1 cellular context compared by ENCODE assay signal in the genomic region with DNA sequence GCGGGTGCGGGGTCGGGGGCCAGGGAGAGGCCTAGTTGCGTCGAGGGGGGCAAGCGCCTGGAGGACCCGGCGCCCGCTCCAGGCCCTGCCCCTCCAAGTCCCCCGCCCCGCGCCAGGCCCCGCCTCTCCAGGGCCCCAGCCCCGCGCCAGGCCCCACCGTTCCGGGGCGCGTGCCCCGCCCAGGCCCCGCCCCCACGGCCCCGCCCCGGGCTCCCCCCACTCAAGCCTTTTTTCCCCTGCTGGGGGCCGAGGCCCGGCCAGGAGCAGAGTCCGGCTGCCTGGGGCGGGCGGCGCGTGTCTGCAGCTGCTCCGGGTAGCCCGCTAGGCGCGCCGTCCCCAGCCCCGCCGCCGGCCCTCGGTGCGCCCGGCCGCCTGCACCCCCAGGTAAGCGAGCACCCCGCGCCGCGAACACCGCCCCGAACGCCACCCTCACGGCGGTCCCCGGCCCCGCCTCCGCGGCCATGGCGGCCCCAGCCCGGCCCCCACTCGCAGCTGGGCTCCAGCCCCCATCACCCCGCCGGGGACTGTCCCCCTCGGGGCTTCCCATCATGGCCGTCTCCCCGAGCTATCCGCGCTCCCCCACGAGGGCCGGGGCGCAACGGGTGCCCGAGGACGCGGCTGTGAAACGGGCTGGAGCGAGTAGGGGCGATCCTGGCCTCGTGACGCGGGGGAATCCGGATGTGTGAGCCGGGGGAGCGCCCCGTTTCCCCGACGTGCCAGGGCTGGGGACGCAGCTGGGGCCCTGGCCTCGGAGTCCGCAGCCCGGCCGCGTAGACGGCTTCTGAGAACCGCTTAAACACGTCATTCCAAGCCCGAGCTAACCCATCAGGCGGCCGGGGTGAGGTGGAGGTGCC.
TF ChIP-seq lines count a peak whose summit lies in the region.

A gene with protein sequence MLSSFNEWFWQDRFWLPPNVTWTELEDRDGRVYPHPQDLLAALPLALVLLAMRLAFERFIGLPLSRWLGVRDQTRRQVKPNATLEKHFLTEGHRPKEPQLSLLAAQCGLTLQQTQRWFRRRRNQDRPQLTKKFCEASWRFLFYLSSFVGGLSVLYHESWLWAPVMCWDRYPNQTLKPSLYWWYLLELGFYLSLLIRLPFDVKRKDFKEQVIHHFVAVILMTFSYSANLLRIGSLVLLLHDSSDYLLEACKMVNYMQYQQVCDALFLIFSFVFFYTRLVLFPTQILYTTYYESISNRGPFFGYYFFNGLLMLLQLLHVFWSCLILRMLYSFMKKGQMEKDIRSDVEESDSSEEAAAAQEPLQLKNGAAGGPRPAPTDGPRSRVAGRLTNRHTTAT (plus strand): TSS at position 260 of the 854 bp plus-strand sequence. CDS start 41,707 bp downstream, outside the sequence.

TF ChIP-seq in HepG2, 621 proteins besides CTCF, POLR2A, EP300 and RAD21 (continued from another document and continues in another):
- no peak for TF ChIP-seq MBNL3 (CRISPR knock-in tag; conservative IDR thresholded peaks at IDR 0.05)
- no peak for TF ChIP-seq NFKBIZ (CRISPR knock-in tag; IDR thresholded peaks at IDR 0.05)
- TF ChIP-seq, protein P1, sequence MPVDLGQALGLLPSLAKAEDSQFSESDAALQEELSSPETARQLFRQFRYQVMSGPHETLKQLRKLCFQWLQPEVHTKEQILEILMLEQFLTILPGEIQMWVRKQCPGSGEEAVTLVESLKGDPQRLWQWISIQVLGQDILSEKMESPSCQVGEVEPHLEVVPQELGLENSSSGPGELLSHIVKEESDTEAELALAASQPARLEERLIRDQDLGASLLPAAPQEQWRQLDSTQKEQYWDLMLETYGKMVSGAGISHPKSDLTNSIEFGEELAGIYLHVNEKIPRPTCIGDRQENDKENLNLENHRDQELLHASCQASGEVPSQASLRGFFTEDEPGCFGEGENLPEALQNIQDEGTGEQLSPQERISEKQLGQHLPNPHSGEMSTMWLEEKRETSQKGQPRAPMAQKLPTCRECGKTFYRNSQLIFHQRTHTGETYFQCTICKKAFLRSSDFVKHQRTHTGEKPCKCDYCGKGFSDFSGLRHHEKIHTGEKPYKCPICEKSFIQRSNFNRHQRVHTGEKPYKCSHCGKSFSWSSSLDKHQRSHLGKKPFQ (CRISPR knock-in tag; IDR thresholded peaks at IDR 0.05; ENCODE audit: insufficient replicate concordance): no peak
- TF ChIP-seq KLF9 (CRISPR knock-in tag; IDR thresholded peaks at IDR 0.05; ENCODE audit: low read depth): no peak
- TF ChIP-seq, protein P2, sequence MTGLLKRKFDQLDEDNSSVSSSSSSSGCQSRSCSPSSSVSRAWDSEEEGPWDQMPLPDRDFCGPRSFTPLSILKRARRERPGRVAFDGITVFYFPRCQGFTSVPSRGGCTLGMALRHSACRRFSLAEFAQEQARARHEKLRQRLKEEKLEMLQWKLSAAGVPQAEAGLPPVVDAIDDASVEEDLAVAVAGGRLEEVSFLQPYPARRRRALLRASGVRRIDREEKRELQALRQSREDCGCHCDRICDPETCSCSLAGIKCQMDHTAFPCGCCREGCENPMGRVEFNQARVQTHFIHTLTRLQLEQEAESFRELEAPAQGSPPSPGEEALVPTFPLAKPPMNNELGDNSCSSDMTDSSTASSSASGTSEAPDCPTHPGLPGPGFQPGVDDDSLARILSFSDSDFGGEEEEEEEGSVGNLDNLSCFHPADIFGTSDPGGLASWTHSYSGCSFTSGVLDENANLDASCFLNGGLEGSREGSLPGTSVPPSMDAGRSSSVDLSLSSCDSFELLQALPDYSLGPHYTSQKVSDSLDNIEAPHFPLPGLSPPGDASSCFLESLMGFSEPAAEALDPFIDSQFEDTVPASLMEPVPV (CRISPR knock-in tag; IDR thresholded peaks at IDR 0.05): no peak
- TF ChIP-seq, protein P3, sequence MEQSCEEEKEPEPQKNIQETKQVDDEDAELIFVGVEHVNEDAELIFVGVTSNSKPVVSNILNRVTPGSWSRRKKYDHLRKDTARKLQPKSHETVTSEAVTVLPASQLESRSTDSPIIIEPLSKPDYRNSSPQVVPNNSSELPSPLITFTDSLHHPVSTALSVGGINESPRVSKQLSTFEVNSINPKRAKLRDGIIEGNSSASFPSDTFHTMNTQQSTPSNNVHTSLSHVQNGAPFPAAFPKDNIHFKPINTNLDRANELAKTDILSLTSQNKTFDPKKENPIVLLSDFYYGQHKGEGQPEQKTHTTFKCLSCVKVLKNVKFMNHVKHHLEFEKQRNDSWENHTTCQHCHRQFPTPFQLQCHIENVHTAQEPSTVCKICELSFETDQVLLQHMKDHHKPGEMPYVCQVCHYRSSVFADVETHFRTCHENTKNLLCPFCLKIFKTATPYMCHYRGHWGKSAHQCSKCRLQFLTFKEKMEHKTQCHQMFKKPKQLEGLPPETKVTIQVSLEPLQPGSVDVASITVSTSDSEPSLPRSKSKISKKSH (CRISPR knock-in tag; IDR thresholded peaks at IDR 0.05; ENCODE audit: borderline replicate concordance): no peak
- 0 out of 2 replicates have a peak, but pooled peaks have one; percentile 18 for TF ChIP-seq BORCS8-MEF2B (CRISPR knock-in tag; IDR thresholded peaks at IDR 0.05)
- TF ChIP-seq ATF7-NPFF (CRISPR knock-in tag; IDR thresholded peaks at IDR 0.05; ENCODE audit: low read depth): no peak
- no peak for TF ChIP-seq ZNF747 (CRISPR knock-in tag; IDR thresholded peaks at IDR 0.05; ENCODE audit: borderline replicate concordance)
- TF ChIP-seq, protein P4, sequence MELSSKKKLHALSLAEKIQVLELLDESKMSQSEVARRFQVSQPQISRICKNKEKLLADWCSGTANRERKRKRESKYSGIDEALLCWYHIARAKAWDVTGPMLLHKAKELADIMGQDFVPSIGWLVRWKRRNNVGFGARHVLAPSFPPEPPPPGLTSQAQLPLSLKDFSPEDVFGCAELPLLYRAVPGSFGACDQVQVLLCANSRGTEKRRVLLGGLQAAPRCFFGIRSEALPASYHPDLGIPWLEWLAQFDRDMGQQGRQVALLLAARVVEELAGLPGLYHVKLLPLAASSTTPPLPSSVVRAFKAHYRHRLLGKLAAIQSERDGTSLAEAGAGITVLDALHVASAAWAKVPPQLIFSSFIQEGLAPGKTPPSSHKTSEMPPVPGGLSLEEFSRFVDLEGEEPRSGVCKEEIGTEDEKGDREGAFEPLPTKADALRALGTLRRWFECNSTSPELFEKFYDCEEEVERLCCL (CRISPR knock-in tag; IDR thresholded peaks at IDR 0.05; ENCODE audit: borderline replicate concordance): peak; percentile 47; the same call in 1 of the 2 replicates
- TF ChIP-seq, protein P5, sequence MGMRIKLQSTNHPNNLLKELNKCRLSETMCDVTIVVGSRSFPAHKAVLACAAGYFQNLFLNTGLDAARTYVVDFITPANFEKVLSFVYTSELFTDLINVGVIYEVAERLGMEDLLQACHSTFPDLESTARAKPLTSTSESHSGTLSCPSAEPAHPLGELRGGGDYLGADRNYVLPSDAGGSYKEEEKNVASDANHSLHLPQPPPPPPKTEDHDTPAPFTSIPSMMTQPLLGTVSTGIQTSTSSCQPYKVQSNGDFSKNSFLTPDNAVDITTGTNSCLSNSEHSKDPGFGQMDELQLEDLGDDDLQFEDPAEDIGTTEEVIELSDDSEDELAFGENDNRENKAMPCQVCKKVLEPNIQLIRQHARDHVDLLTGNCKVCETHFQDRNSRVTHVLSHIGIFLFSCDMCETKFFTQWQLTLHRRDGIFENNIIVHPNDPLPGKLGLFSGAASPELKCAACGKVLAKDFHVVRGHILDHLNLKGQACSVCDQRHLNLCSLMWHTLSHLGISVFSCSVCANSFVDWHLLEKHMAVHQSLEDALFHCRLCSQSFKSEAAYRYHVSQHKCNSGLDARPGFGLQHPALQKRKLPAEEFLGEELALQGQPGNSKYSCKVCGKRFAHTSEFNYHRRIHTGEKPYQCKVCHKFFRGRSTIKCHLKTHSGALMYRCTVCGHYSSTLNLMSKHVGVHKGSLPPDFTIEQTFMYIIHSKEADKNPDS (CRISPR knock-in tag; IDR thresholded peaks at IDR 0.05): no peak
- TF ChIP-seq SNAI1 (CRISPR knock-in tag; IDR thresholded peaks at IDR 0.05; ENCODE audit: borderline replicate concordance): no peak
- TF ChIP-seq ZNF616 (CRISPR knock-in tag; IDR thresholded peaks at IDR 0.05; ENCODE audit: low read depth): no peak
- no peak for TF ChIP-seq ZNF207 (IDR thresholded peaks at IDR 0.05; ENCODE audit: borderline replicate concordance)
- TF ChIP-seq SMARCC2 (IDR thresholded peaks at IDR 0.05): no peak
- no peak for TF ChIP-seq ZNF562 (CRISPR knock-in tag; IDR thresholded peaks at IDR 0.05; ENCODE audit: borderline replicate concordance)
- TF ChIP-seq, protein P6, sequence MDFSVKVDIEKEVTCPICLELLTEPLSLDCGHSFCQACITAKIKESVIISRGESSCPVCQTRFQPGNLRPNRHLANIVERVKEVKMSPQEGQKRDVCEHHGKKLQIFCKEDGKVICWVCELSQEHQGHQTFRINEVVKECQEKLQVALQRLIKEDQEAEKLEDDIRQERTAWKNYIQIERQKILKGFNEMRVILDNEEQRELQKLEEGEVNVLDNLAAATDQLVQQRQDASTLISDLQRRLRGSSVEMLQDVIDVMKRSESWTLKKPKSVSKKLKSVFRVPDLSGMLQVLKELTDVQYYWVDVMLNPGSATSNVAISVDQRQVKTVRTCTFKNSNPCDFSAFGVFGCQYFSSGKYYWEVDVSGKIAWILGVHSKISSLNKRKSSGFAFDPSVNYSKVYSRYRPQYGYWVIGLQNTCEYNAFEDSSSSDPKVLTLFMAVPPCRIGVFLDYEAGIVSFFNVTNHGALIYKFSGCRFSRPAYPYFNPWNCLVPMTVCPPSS (IDR thresholded peaks at IDR 0.05): no peak
- TF ChIP-seq, protein P7, sequence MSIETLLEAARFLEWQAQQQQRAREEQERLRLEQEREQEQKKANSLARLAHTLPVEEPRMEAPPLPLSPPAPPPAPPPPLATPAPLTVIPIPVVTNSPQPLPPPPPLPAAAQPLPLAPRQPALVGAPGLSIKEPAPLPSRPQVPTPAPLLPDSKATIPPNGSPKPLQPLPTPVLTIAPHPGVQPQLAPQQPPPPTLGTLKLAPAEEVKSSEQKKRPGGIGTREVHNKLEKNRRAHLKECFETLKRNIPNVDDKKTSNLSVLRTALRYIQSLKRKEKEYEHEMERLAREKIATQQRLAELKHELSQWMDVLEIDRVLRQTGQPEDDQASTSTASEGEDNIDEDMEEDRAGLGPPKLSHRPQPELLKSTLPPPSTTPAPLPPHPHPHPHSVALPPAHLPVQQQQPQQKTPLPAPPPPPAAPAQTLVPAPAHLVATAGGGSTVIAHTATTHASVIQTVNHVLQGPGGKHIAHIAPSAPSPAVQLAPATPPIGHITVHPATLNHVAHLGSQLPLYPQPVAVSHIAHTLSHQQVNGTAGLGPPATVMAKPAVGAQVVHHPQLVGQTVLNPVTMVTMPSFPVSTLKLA (IDR thresholded peaks at IDR 0.05): no peak
- no peak for TF ChIP-seq FLYWCH1 (CRISPR knock-in tag; IDR thresholded peaks at IDR 0.05)
- TF ChIP-seq, protein P8, sequence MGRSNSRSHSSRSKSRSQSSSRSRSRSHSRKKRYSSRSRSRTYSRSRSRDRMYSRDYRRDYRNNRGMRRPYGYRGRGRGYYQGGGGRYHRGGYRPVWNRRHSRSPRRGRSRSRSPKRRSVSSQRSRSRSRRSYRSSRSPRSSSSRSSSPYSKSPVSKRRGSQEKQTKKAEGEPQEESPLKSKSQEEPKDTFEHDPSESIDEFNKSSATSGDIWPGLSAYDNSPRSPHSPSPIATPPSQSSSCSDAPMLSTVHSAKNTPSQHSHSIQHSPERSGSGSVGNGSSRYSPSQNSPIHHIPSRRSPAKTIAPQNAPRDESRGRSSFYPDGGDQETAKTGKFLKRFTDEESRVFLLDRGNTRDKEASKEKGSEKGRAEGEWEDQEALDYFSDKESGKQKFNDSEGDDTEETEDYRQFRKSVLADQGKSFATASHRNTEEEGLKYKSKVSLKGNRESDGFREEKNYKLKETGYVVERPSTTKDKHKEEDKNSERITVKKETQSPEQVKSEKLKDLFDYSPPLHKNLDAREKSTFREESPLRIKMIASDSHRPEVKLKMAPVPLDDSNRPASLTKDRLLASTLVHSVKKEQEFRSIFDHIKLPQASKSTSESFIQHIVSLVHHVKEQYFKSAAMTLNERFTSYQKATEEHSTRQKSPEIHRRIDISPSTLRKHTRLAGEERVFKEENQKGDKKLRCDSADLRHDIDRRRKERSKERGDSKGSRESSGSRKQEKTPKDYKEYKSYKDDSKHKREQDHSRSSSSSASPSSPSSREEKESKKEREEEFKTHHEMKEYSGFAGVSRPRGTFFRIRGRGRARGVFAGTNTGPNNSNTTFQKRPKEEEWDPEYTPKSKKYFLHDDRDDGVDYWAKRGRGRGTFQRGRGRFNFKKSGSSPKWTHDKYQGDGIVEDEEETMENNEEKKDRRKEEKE (IDR thresholded peaks at IDR 0.05): no peak
- no peak for TF ChIP-seq NR2F1 (CRISPR knock-in tag; IDR thresholded peaks at IDR 0.05)
- TF ChIP-seq SMAD3 (CRISPR knock-in tag; IDR thresholded peaks at IDR 0.05): no peak
- TF ChIP-seq MED8 (CRISPR knock-in tag; IDR thresholded peaks at IDR 0.05; ENCODE audit: insufficient replicate concordance): no peak
- TF ChIP-seq, protein P9, sequence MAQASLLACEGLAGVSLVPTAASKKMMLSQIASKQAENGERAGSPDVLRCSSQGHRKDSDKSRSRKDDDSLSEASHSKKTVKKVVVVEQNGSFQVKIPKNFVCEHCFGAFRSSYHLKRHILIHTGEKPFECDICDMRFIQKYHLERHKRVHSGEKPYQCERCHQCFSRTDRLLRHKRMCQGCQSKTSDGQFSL (CRISPR knock-in tag; IDR thresholded peaks at IDR 0.05): no peak
- no peak for TF ChIP-seq REL (CRISPR knock-in tag; conservative IDR thresholded peaks at IDR 0.05)
- TF ChIP-seq SMYD3 (CRISPR knock-in tag; IDR thresholded peaks at IDR 0.05): no peak
- no peak for TF ChIP-seq ARID2 (CRISPR knock-in tag; IDR thresholded peaks at IDR 0.05; ENCODE audit: borderline replicate concordance)
- TF ChIP-seq, protein P10, sequence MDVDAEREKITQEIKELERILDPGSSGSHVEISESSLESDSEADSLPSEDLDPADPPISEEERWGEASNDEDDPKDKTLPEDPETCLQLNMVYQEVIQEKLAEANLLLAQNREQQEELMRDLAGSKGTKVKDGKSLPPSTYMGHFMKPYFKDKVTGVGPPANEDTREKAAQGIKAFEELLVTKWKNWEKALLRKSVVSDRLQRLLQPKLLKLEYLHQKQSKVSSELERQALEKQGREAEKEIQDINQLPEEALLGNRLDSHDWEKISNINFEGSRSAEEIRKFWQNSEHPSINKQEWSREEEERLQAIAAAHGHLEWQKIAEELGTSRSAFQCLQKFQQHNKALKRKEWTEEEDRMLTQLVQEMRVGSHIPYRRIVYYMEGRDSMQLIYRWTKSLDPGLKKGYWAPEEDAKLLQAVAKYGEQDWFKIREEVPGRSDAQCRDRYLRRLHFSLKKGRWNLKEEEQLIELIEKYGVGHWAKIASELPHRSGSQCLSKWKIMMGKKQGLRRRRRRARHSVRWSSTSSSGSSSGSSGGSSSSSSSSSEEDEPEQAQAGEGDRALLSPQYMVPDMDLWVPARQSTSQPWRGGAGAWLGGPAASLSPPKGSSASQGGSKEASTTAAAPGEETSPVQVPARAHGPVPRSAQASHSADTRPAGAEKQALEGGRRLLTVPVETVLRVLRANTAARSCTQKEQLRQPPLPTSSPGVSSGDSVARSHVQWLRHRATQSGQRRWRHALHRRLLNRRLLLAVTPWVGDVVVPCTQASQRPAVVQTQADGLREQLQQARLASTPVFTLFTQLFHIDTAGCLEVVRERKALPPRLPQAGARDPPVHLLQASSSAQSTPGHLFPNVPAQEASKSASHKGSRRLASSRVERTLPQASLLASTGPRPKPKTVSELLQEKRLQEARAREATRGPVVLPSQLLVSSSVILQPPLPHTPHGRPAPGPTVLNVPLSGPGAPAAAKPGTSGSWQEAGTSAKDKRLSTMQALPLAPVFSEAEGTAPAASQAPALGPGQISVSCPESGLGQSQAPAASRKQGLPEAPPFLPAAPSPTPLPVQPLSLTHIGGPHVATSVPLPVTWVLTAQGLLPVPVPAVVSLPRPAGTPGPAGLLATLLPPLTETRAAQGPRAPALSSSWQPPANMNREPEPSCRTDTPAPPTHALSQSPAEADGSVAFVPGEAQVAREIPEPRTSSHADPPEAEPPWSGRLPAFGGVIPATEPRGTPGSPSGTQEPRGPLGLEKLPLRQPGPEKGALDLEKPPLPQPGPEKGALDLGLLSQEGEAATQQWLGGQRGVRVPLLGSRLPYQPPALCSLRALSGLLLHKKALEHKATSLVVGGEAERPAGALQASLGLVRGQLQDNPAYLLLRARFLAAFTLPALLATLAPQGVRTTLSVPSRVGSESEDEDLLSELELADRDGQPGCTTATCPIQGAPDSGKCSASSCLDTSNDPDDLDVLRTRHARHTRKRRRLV (CRISPR knock-in tag; IDR thresholded peaks at IDR 0.05): no peak
